ENCODE assay signal across 22 cellular contexts in the genomic region with DNA sequence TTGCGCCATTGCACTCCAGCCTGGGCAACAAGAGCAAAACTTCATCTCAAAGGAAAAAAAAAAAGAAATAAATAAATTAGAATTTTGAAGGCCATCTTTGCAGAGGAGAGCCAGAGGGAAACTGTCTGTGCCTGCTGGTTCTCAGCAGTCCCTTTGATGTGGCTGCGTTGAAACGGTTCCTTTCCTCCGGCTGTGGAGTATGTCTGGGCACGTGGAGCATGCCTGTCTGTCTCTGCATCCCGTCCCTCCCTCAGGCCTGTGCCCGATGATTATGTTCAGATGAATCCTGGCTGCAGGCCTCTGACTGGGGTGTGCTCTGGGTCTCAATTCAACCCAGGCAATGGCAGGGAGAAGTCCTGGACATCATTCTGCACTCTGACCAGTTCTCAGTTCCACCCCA. TPM values are rescaled to one million over a fixed set of nuclear protein-coding genes. Genes with fewer than 3 reads are reported as not detected.
DNase-seq lines count a peak whose midpoint lies in the region; ATAC-seq and TF ChIP-seq lines count a peak whose summit lies in the region.
"Had no signal": no experiment of that assay in that cellular context is flagged by ENCODE, and none has a peak within 500 bp of the region (broad histone marks: within the 10 kb centered on the region; RNA-seq: fewer than 3 reads in every experiment).

No MANE protein-coding gene starts in this region.

- no peak for TF ChIP-seq POLR2A in vagina (IDR thresholded peaks at IDR 0.05)

- H3K9ac ChIP-seq in SK-N-SH, result no peak overlapping the region

- no peak overlapping the region for H3K4me2 ChIP-seq in SK-N-SH

- H3F3A ChIP-seq in SK-N-SH (replicated peaks; ENCODE audit: insufficient read depth), result no peaks in the 10 kb centered on the region

- DNase-seq in SK-N-SH (peak; percentile 18), RWPE1 (ENCODE audit: low spot score) (no peak), foreskin keratinocyte (peak; percentile 54 to 71), vagina (ENCODE audit: extremely low spot score in 2 of 2) (no peak), CD14-positive monocyte (ENCODE audit: low spot score) (no peak), DMS114 treated with DMSO at 0.1 percent for 48 hours (lab: John Stamatoyannopoulos, UW; ENCODE audit: unreplicated experiment) (no peak)
- no peak for DNase-seq in CD4-positive, alpha-beta memory T cell
- DNase-seq: Calu3; CD4-positive, alpha-beta T cell; DMS53; GOT3; Karpas-422; MM.1S; NCI-H1436 treated with DMSO at 0.1 percent for 48 hours; NCI-H2029; NCI-H524 treated with DMSO at 0.1 percent for 48 hours; PC-3; RPMI8226; SIG-M5 had no signal

- TF ChIP-seq RAD21 in SK-N-SH (IDR thresholded peaks at IDR 0.05; ENCODE audit: low read length), result no peak

- H3K27me3 ChIP-seq in SK-N-SH (ENCODE audit: insufficient read depth) (no peaks in the 10 kb centered on the region), foreskin keratinocyte (no peaks in the 10 kb centered on the region), vagina (no peaks in the 10 kb centered on the region)
- no peaks in the 10 kb centered on the region for H3K27me3 ChIP-seq in CD4-positive, alpha-beta memory T cell (ENCODE audit: insufficient read depth, low read length)

- TF ChIP-seq CTCF in SK-N-SH (IDR thresholded peaks at IDR 0.05) (no peak), RWPE1 (conservative IDR thresholded peaks at IDR 0.05; ENCODE audit: low read depth) (no peak), foreskin keratinocyte (conservative IDR thresholded peaks at IDR 0.05) (no peak), vagina (IDR thresholded peaks at IDR 0.05) (no peak), CD14-positive monocyte (IDR thresholded peaks at IDR 0.05) (no peak)

- peaks cover 14 to 29% (median 22%) of the 10 kb centered on the region in 7 donors for H3K9me3 Mint-ChIP-seq in CD14-positive monocyte
- peaks cover 0 to 23% (median 20%) of the 10 kb centered on the region in 8 donors for H3K9me3 Mint-ChIP-seq in CD4-positive, alpha-beta memory T cell

- POLR2A ChIA-PET in SK-N-SH (lab: Yijun Ruan, JAX) (interaction anchor here (0.9 kb wide), 1 partner anchor 19 kb away, joined by 3 read pairs; no protein-coding TSS in a partner anchor), RWPE1 (lab: Yijun Ruan, JAX; ENCODE audit: low non-redundant PET) (no interaction called here)
- POLR2A ChIA-PET in CD4-positive, alpha-beta memory T cell (lab: Charles Lee; ENCODE audit: partially characterized antibody), result no interaction called here

- H3K4me1 Mint-ChIP-seq in CD14-positive monocyte, result no peaks in the 10 kb centered on the region
- peaks cover 0 to 5% (median 0%) of the 10 kb centered on the region in 4 donors for H3K4me1 Mint-ChIP-seq in CD4-positive, alpha-beta memory T cell

- no peaks in the 10 kb centered on the region for H3K79me2 ChIP-seq in SK-N-SH (ENCODE audit: insufficient read depth)

- H3K4me3 ChIP-seq in SK-N-SH (ENCODE audit: low read depth in 2 of 2, low read length in 1 of 2), result no peak overlapping the region
- H3K4me3 ChIP-seq in vagina, result no peak overlapping the region
- H3K4me3 ChIP-seq in CD4-positive, alpha-beta memory T cell (ENCODE audit: low read length in 2 of 2), result no peak overlapping the region

- peaks cover 29 to 33% of the 10 kb centered on the region in 2 donors for H3K36me3 Mint-ChIP-seq in CD14-positive monocyte
- peaks cover 21 to 38% of the 10 kb centered on the region in 2 donors for H3K36me3 Mint-ChIP-seq in CD4-positive, alpha-beta memory T cell

- no peaks in the 10 kb centered on the region for H4K20me1 ChIP-seq in SK-N-SH (ENCODE audit: insufficient read depth)

- ATAC-seq in SK-N-SH treated with all-trans-retinoic acid at 6 μM for 48 hours, result no peak
- ATAC-seq in foreskin keratinocyte, result peak; percentile 23
- ATAC-seq: PC-3 had no signal

- CTCF ChIA-PET in SK-N-SH (lab: Yijun Ruan, JAX) (no interaction called here), RWPE1 (lab: Yijun Ruan, JAX) (interaction anchor here (0.7 kb wide), 1 partner anchor 21 kb away, joined by 3 read pairs; no protein-coding TSS in a partner anchor)
- CTCF ChIA-PET in CD4-positive, alpha-beta memory T cell (lab: Charles Lee; ENCODE audit: partially characterized antibody), result no interaction called here

- H3K9me2 ChIP-seq in SK-N-SH, result no peaks in the 10 kb centered on the region

- H3K27ac ChIP-seq in SK-N-SH (ENCODE audit: low read depth in 2 of 2, low read length in 1 of 2) (peak overlapping the region in 1 of 2 experiments; percentile 40; a peak in 1 of 4 replicates), RWPE1 (peak overlapping the region; percentile 55), foreskin keratinocyte (no peak overlapping the region), vagina (peak overlapping the region; percentile 48)
- no peak overlapping the region for H3K27ac ChIP-seq in CD4-positive, alpha-beta memory T cell (ENCODE audit: low read depth, low read length)
- H3K27ac ChIP-seq: 22Rv1, HL-60 had no signal

- peaks cover 0 to 7% of the 10 kb centered on the region in 2 experiments; a peak in 1 of 4 replicates for H3K4me1 ChIP-seq in SK-N-SH (ENCODE audit: control insufficient read depth in 1 of 2, insufficient read depth in 2 of 2, low read depth in 1 of 2, low read length in 1 of 2)
- no peaks in the 10 kb centered on the region for H3K4me1 ChIP-seq in foreskin keratinocyte
- peaks cover 34% of the 10 kb centered on the region for H3K4me1 ChIP-seq in vagina
- H3K4me1 ChIP-seq in CD4-positive, alpha-beta memory T cell (ENCODE audit: insufficient read depth, low read length), result no peaks in the 10 kb centered on the region

- no peaks in the 10 kb centered on the region for H3K9me3 ChIP-seq in SK-N-SH
- H3K9me3 ChIP-seq in vagina, result no peaks in the 10 kb centered on the region
- H3K9me3 ChIP-seq in CD4-positive, alpha-beta memory T cell (ENCODE audit: control insufficient read depth in 1 of 2, low read length in 2 of 2), result peaks cover 0 to 3% of the 10 kb centered on the region in 2 donors

- no peak overlapping the region for H2AFZ ChIP-seq in SK-N-SH (ENCODE audit: low read depth)

- no peak for TF ChIP-seq EP300 in SK-N-SH (IDR thresholded peaks at IDR 0.05; ENCODE audit: borderline replicate concordance in 1 of 2, low read depth in 1 of 2, low read length in 1 of 2)

- no peak overlapping the region for H3K4me3 Mint-ChIP-seq in CD14-positive monocyte
- no peak overlapping the region for H3K4me3 Mint-ChIP-seq in CD4-positive, alpha-beta memory T cell
- H3K4me3 Mint-ChIP-seq: CD4-positive, alpha-beta T cell had no signal

- peaks cover 0 to 7% (median 1%) of the 10 kb centered on the region in 3 donors for H3K27me3 Mint-ChIP-seq in CD14-positive monocyte (ENCODE audit: low read depth in 3 of 3)
- no peaks in the 10 kb centered on the region for H3K27me3 Mint-ChIP-seq in CD4-positive, alpha-beta memory T cell
- H3K27me3 Mint-ChIP-seq: CD4-positive, alpha-beta T cell had no signal

- 92% methylated on average over 7 of the region's 7 CpGs for WGBS in SK-N-SH (ENCODE audit: low lambda C conversion rate)

- H3K36me3 ChIP-seq in SK-N-SH (replicated peaks in 1 of 2; ENCODE audit: control insufficient read depth in 1 of 2, insufficient read depth in 2 of 2, low read length in 1 of 2) (peaks cover 3 to 33% of the 10 kb centered on the region in 2 experiments), vagina (peaks cover 0 to 23% of the 10 kb centered on the region in 2 donors)
- no peaks in the 10 kb centered on the region for H3K36me3 ChIP-seq in CD4-positive, alpha-beta memory T cell (ENCODE audit: insufficient read depth, low read length)

- intact Hi-C loops in vagina (cut with DNase I) (no loop called here), CD14-positive monocyte (cut with micrococcal nuclease) (no loop called here)
- intact Hi-C loops in CD4-positive, alpha-beta memory T cell (cut with micrococcal nuclease), result no loop called here

- H3K27ac Mint-ChIP-seq in CD14-positive monocyte, result no peak overlapping the region
- H3K27ac Mint-ChIP-seq in CD4-positive, alpha-beta memory T cell, result no peak overlapping the region
- H3K27ac Mint-ChIP-seq: CD4-positive, alpha-beta T cell had no signal

TF ChIP-seq in SK-N-SH, 30 proteins besides CTCF, POLR2A, EP300 and RAD21:
- TF ChIP-seq FOXM1 (IDR thresholded peaks at IDR 0.05; ENCODE audit: low read depth) (no peak), EZH2phosphoT487 (IDR thresholded peaks at IDR 0.05; ENCODE audit: borderline replicate concordance, low read depth) (no peak)

TF ChIP-seq in SK-N-SH treated with all-trans-retinoic acid at 6 μM for 48 hours, 23 proteins besides CTCF, POLR2A, EP300 and RAD21:
- no peak for TF ChIP-seq ZNF70 (CRISPR knock-in tag; IDR thresholded peaks at IDR 0.05)

RNA-seq across cellular contexts. Expression of a gene that starts 33.4 kb away (rescaled TPM):
- polyA plus RNA-seq in SK-N-SH (2012; rRNA removed), result 1.1 and 1.2 TPM in 2 replicates
- polyA plus RNA-seq in SK-N-SH (2012; cell fraction: cytosol; rRNA removed), result 0.80 and 1.4 TPM in 2 replicates
- polyA plus RNA-seq in SK-N-SH (2012; cell fraction: nucleus; rRNA removed), result 3.0 and 3.7 TPM in 2 replicates
- 1.6 and 1.7 TPM in 2 replicates for total RNA-seq in foreskin keratinocyte
- 0.90 and 1.3 TPM in 2 replicates for polyA plus RNA-seq in foreskin keratinocyte
- total RNA-seq in vagina, result 13.0 TPM
- polyA plus RNA-seq in CD14-positive monocyte, result not detected
- under 1 TPM; 0.12 to 0.61 TPM for total RNA-seq in CD4-positive, alpha-beta memory T cell
- not detected for polyA plus RNA-seq in CD4-positive, alpha-beta memory T cell
- total RNA-seq: PC-3 had no signal

Comparison
In these comparisons a context has a peak if more than half of its experiments do, and no peak if none do; other contexts are left out.
1. DNase-seq: peak in SK-N-SH (single experiment) and foreskin keratinocyte (2 of 2); none in RWPE1 (single experiment), vagina (0 of 2), CD14-positive monocyte (single experiment), DMS114 treated with DMSO at 0.1 percent for 48 hours (single experiment) and CD4-positive, alpha-beta memory T cell (0 of 5).
2. H3K27ac ChIP-seq: peak in RWPE1 (single experiment) and vagina (single experiment); none in foreskin keratinocyte (single experiment) and CD4-positive, alpha-beta memory T cell (single experiment).